In genomic region chr16:87068316-87068715, GRCh38 we compare ENCODE assay signal across 20 cellular contexts.
A peak's percentile ranks its signal among the peaks of the same experiment; 100 is the strongest.
DNase-seq lines count a peak whose midpoint lies in the region; ATAC-seq, FAIRE-seq and TF ChIP-seq lines count a peak whose summit lies in the region.
"Had no signal": no experiment of that assay in that cellular context is flagged by ENCODE, and none has a peak within 500 bp of the region (broad histone marks: within the 10 kb centered on the region; RNA-seq: fewer than 3 reads in every experiment).

No MANE protein-coding gene starts in this region.

- DNase-seq in ascending aorta (ENCODE audit: low spot score in 2 of 2) = no peak
- no peak for DNase-seq in kidney
- DNase-seq in neuronal stem cell (ENCODE audit: low spot score) = no peak
- peak; percentile 39 for DNase-seq in type B pancreatic cell (ENCODE audit: extremely low spot score, unreplicated experiment)
- no peak for DNase-seq in activated CD4-positive, alpha-beta T cell treated with anti-CD3 and anti-CD28 coated beads, Interleukin-2, amount 10 ng/mL, durations not matched to agents 7 days and 5 days
- no peak for DNase-seq in lower leg skin (ENCODE audit: low spot score in 2 of 2)
- DNase-seq: ACHN; DMS79 treated with DMSO at 0.1 percent for 48 hours; NCI-H1105 treated with DMSO at 0.1 percent for 48 hours; NCI-H1694; NCI-H2107; NCI-H510A; NCI-H748 treated with DMSO at 0.1 percent for 48 hours; NK-92 treated with Interleukin-12 subunit alpha and Interleukin-12 subunit beta, amount 100 ng/mL, for 24 hours; Peyer's patch; SK-N-SH had no signal

- WGBS in neuronal stem cell (ENCODE audit: extremely low coverage in 2 of 2, insufficient read length in 2 of 2, insufficient replicate concordance in 1 of 2), 2 donors = no CpG with 5 or more reads among the region's 13 CpGs
- WGBS in lower leg skin, 2 donors = 80 to 83% methylated on average over 13 of the region's 13 CpGs

- peak overlapping the region; percentile 92 for H2BK15ac ChIP-seq in neuronal stem cell (ENCODE audit: low read length)

- H3K79me1 ChIP-seq in neuronal stem cell (ENCODE audit: low read depth, low read length) = no peaks in the 10 kb centered on the region

- peak overlapping the region; percentile 62 for H3K27ac Mint-ChIP-seq in type B pancreatic cell
- H3K27ac Mint-ChIP-seq in activated CD4-positive, alpha-beta T cell treated with anti-CD3 and anti-CD28 coated beads, Interleukin-2, amount 10 ng/mL, durations not matched to agents 7 days and 5 days = no peak overlapping the region

- peak overlapping the region; percentile 77 to 83 for H3K27ac ChIP-seq in ascending aorta
- peak overlapping the region; percentile 40 to 67 for H3K27ac ChIP-seq in kidney (ENCODE audit: low read depth in 2 of 2, low read length in 2 of 2)
- peak overlapping the region; percentile 53 for H3K27ac ChIP-seq in neuronal stem cell (replicated peaks; ENCODE audit: low read length)
- H3K27ac ChIP-seq: Peyer's patch had no signal

- no peak overlapping the region for H2BK5ac ChIP-seq in neuronal stem cell (ENCODE audit: low read length)

- H3K18ac ChIP-seq in neuronal stem cell (ENCODE audit: low read length) = peak overlapping the region; percentile 92

- H3K9ac ChIP-seq in kidney (ENCODE audit: low read length in 2 of 2) (peak overlapping the region in 1 of 2 donors; percentile 26), neuronal stem cell (ENCODE audit: low read depth, low read length, poor library complexity) (no peak overlapping the region)
- H3K9ac ChIP-seq: SK-N-SH had no signal

- H2AFZ ChIP-seq in neuronal stem cell (ENCODE audit: low read length) = peak overlapping the region; percentile 56

- H3K27me3 ChIP-seq in ascending aorta (no peaks in the 10 kb centered on the region), neuronal stem cell (ENCODE audit: control insufficient read depth in 3 of 3, insufficient read depth in 3 of 3, low read depth in 1 of 3, low read length in 3 of 3) (peaks cover 0 to 22% (median 0%) of the 10 kb centered on the region in 3 experiments)
- H3K27me3 ChIP-seq: Peyer's patch had no signal

- H3K4me2 ChIP-seq in neuronal stem cell (ENCODE audit: insufficient read depth, low read length, poor library complexity, severe bottlenecking) = no peak overlapping the region
- H3K4me2 ChIP-seq: SK-N-SH had no signal

- H3K23ac ChIP-seq in neuronal stem cell (ENCODE audit: low read depth, low read length, poor library complexity) = peak overlapping the region; percentile 62

- H3K36me3 ChIP-seq in ascending aorta (no peaks in the 10 kb centered on the region), kidney (ENCODE audit: control insufficient read depth in 1 of 2, insufficient read depth in 2 of 2, low read length in 2 of 2) (no peaks in the 10 kb centered on the region), neuronal stem cell (replicated peaks in 1 of 2; ENCODE audit: control insufficient read depth in 2 of 2, insufficient read depth in 2 of 2, low read length in 2 of 2) (no peaks in the 10 kb centered on the region)
- H3K36me3 ChIP-seq: Peyer's patch had no signal

- POLR2A ChIA-PET in activated CD4-positive, alpha-beta T cell treated with anti-CD3 and anti-CD28 coated beads, Interleukin-2, amount 10 ng/mL, durations not matched to agents 7 days and 5 days (lab: Charles Lee) = no interaction called here

- H2BK12ac ChIP-seq in neuronal stem cell (ENCODE audit: low read length) = no peak overlapping the region

- H2BK120ac ChIP-seq in neuronal stem cell (ENCODE audit: low read depth, low read length) = peak overlapping the region; percentile 58

- H3K4me3 Mint-ChIP-seq in type B pancreatic cell = no peak overlapping the region
- H3K4me3 Mint-ChIP-seq in activated CD4-positive, alpha-beta T cell treated with anti-CD3 and anti-CD28 coated beads, Interleukin-2, amount 10 ng/mL, durations not matched to agents 7 days and 5 days = no peak overlapping the region

- ATAC-seq in GM18873 (IDR thresholded peaks at IDR 0.05; ENCODE audit: low FRiP score, unreplicated experiment) = no peak
- no peak for ATAC-seq in HG03039 (IDR thresholded peaks at IDR 0.05; ENCODE audit: unreplicated experiment)
- ATAC-seq: HCT116, Right ventricle myocardium inferior had no signal

- peaks cover 0 to 5% of the 10 kb centered on the region in 2 donors for H3K4me1 ChIP-seq in ascending aorta
- peaks cover 0 to 2% of the 10 kb centered on the region in 2 donors for H3K4me1 ChIP-seq in kidney (ENCODE audit: control insufficient read depth in 1 of 2, insufficient read depth in 1 of 2, low read depth in 1 of 2, low read length in 2 of 2)
- H3K4me1 ChIP-seq in neuronal stem cell (ENCODE audit: control insufficient read depth in 2 of 2, insufficient read depth in 1 of 2, low read depth in 1 of 2, low read length in 2 of 2) = peaks cover 0 to 5% of the 10 kb centered on the region in 2 donors
- H3K4me1 ChIP-seq: Peyer's patch had no signal

- H3K9me3 ChIP-seq in ascending aorta (no peaks in the 10 kb centered on the region), kidney (ENCODE audit: control insufficient read depth in 1 of 2, low read length in 2 of 2) (no peaks in the 10 kb centered on the region), neuronal stem cell (replicated peaks in 1 of 2; ENCODE audit: control insufficient read depth in 2 of 2, insufficient read depth in 1 of 2, low read depth in 1 of 2, low read length in 2 of 2) (peaks cover 0 to 2% of the 10 kb centered on the region in 2 donors)
- H3K9me3 ChIP-seq: Peyer's patch, SK-N-SH had no signal

- CTCF ChIA-PET in activated CD4-positive, alpha-beta T cell treated with anti-CD3 and anti-CD28 coated beads, Interleukin-2, amount 10 ng/mL, durations not matched to agents 7 days and 5 days (lab: Charles Lee) = no interaction called here

- no peak for FAIRE-seq in kidney (lab: Jason Lieb, UNC)

- no peak overlapping the region for H4K8ac ChIP-seq in neuronal stem cell (ENCODE audit: low read depth, low read length)

- TF ChIP-seq CTCF in ascending aorta (IDR thresholded peaks at IDR 0.05) (no peak), kidney (IDR thresholded peaks at IDR 0.05; ENCODE audit: borderline replicate concordance, extremely low read depth, insufficient read depth) (no peak), type B pancreatic cell (conservative IDR thresholded peaks at IDR 0.05) (no peak), lower leg skin (IDR thresholded peaks at IDR 0.05) (no peak)

- no peak overlapping the region for H3K4ac ChIP-seq in neuronal stem cell (ENCODE audit: low read length)

- no peak overlapping the region for H3K14ac ChIP-seq in neuronal stem cell (ENCODE audit: low read length)

- H3K4me1 Mint-ChIP-seq in type B pancreatic cell (ENCODE audit: unreplicated experiment) = peaks cover 32% of the 10 kb centered on the region
- no peaks in the 10 kb centered on the region for H3K4me1 Mint-ChIP-seq in activated CD4-positive, alpha-beta T cell treated with anti-CD3 and anti-CD28 coated beads, Interleukin-2, amount 10 ng/mL, durations not matched to agents 7 days and 5 days

- peaks cover 38% of the 10 kb centered on the region for H3K27me3 Mint-ChIP-seq in type B pancreatic cell
- peaks cover 23% of the 10 kb centered on the region for H3K27me3 Mint-ChIP-seq in activated CD4-positive, alpha-beta T cell treated with anti-CD3 and anti-CD28 coated beads, Interleukin-2, amount 10 ng/mL, durations not matched to agents 7 days and 5 days

- H3K9me3 Mint-ChIP-seq in type B pancreatic cell = no peaks in the 10 kb centered on the region
- no peaks in the 10 kb centered on the region for H3K9me3 Mint-ChIP-seq in activated CD4-positive, alpha-beta T cell treated with anti-CD3 and anti-CD28 coated beads, Interleukin-2, amount 10 ng/mL, durations not matched to agents 7 days and 5 days

- intact Hi-C loops in ascending aorta (cut with DNase I) = loop anchor here (2.0 to 5.0 kb wide), 4 partner anchors 59 to 314 kb away; partner anchors contain the start of gene FBXO31
- intact Hi-C loops in kidney (cut with DNase I) = no loop called here
- intact Hi-C loops in lower leg skin (cut with DNase I; ENCODE audit: low total_unique reads) = no loop called here

- H4K91ac ChIP-seq in neuronal stem cell (ENCODE audit: low read depth, low read length, poor library complexity) = no peak overlapping the region

- no peak for TF ChIP-seq POLR2A in lower leg skin (IDR thresholded peaks at IDR 0.05)

- H3K4me3 ChIP-seq in ascending aorta (peak overlapping the region in 1 of 2 donors; percentile 44), kidney (ENCODE audit: low read length in 2 of 2) (no peak overlapping the region), neuronal stem cell (ENCODE audit: low read length in 2 of 2) (no peak overlapping the region), lower leg skin (ENCODE audit: low read depth, poor library complexity, severe bottlenecking) (no peak overlapping the region)
- H3K4me3 ChIP-seq: Peyer's patch had no signal

- peak overlapping the region; percentile 98 for H2AK5ac ChIP-seq in neuronal stem cell (ENCODE audit: low read depth, low read length)

- H3K36me3 Mint-ChIP-seq in type B pancreatic cell = no peaks in the 10 kb centered on the region
- no peaks in the 10 kb centered on the region for H3K36me3 Mint-ChIP-seq in activated CD4-positive, alpha-beta T cell treated with anti-CD3 and anti-CD28 coated beads, Interleukin-2, amount 10 ng/mL, durations not matched to agents 7 days and 5 days (ENCODE audit: low read depth)
